ENCODE assay signal across 8 cellular contexts in the genomic region with DNA sequence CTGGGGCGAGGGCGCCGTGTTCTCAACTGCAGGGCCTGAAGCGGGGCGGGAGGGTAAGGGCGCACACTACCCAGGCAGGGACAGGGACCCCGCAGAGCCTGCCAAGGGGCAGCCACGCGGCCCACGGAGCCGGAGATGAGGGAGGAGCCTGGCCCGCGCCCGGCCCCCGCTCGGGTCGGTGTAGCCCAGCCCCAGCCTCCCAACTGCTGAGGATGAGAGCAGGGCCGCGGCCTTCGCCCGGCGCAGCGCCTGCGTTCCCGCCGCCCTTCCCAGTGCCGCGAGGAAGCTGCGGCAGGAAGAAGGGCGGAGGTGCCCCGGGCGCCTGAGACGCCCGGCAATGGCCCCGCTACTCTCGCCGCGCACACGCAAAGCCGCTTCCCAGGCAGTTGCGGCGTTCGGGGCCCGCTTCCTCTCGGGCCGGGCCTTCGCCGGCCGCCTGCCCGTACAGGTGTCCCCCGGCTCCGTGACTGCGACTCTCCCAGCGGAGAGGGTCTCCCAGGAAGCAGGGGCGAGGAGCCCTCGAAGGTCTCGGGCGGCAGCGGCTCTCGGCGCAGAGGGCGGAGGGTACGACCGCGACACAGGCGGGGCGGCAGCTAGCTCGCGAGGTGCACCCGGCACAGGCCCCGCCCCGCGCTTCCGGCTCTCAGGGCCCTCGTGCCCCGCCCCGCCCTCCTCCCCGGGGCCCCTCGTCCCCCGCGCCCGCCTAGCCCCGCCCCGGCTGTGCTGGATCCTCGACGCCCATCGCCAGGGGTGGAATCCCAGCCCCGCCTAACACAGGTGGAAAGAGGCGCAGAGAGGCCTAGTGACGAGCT. TPM values are rescaled to one million over a fixed set of nuclear protein-coding genes. Genes with fewer than 3 reads are reported as not detected.
DNase-seq lines count a peak whose midpoint lies in the region; ATAC-seq, FAIRE-seq and TF ChIP-seq lines count a peak whose summit lies in the region.

No MANE protein-coding gene starts in this region.

- no peak for FAIRE-seq in D721Med (lab: Jason Lieb, UNC)

- H3K9ac ChIP-seq in HUES64 (ENCODE audit: low read depth, low read length) (peak overlapping the region; percentile 96), NT2/D1 (ENCODE audit: insufficient read length, low read depth) (peak overlapping the region; percentile 92), mucosa of stomach (ENCODE audit: low read length) (peak overlapping the region; percentile 97)

- TF ChIP-seq CTCF in D721Med (IDR thresholded peaks at IDR 0.05; ENCODE audit: insufficient read depth, missing control alignments): no peak

- H3K4me3 ChIP-seq in HUES64 (ENCODE audit: low read length): peak overlapping the region; percentile 86
- peak overlapping the region; percentile 83 for H3K4me3 ChIP-seq in NT2/D1 (ENCODE audit: insufficient read length, low read depth)
- H3K4me3 ChIP-seq in mucosa of stomach (ENCODE audit: low read length): peak overlapping the region; percentile 70

- H3K27ac ChIP-seq in HUES64 (ENCODE audit: low read depth, low read length): peak overlapping the region; percentile 92

- DNase-seq in D721Med (ENCODE audit: insufficient read length, low spot score) (peak; percentile 89), NT2/D1 (ENCODE audit: low read depth, low spot score) (peak; percentile 66), activated T-cell treated with anti-CD3 and anti-CD28 coated beads for 1 hour (ENCODE audit: low read depth) (peak; percentile 93), erythroblast (lab: John Stamatoyannopoulos, UW) (peak; percentile 94 to 96)
- DNase-seq in stimulated activated CD8-positive, alpha-beta memory T cell treated with anti-CD3 and anti-CD28 coated beads, Interleukin-7, amount 100 ng/mL, for 24 hours (ENCODE audit: low read depth): peak; percentile 84

- H3K9me3 ChIP-seq in HUES64 (ENCODE audit: insufficient read depth, low read depth, low read length) (no peaks in the 10 kb centered on the region), NT2/D1 (ENCODE audit: insufficient read depth, low read length) (no peaks in the 10 kb centered on the region), mucosa of stomach (ENCODE audit: control insufficient read depth, low read length) (no peaks in the 10 kb centered on the region)

- peak; percentile 87 for TF ChIP-seq POLR2A in erythroblast (IDR thresholded peaks at IDR 0.05; ENCODE audit: low read length)

- H3K36me3 ChIP-seq in HUES64 (ENCODE audit: insufficient read depth, low read length) (no peaks in the 10 kb centered on the region), NT2/D1 (ENCODE audit: insufficient read depth, insufficient read length, low read length) (peaks cover 2% of the 10 kb centered on the region), mucosa of stomach (ENCODE audit: control insufficient read depth, insufficient read depth, low read length) (no peaks in the 10 kb centered on the region)

- ATAC-seq in GM21515 (IDR thresholded peaks at IDR 0.05; ENCODE audit: unreplicated experiment): peak; percentile 91

- 3% methylated on average over 90 of the region's 90 CpGs for WGBS in HUES64

- H3K4me1 ChIP-seq in HUES64 (ENCODE audit: insufficient read depth, low read length) (peaks cover 7% of the 10 kb centered on the region), NT2/D1 (ENCODE audit: insufficient read depth, insufficient read length) (peaks cover 3% of the 10 kb centered on the region), mucosa of stomach (ENCODE audit: control insufficient read depth, insufficient read depth, low read length) (peaks cover 14% of the 10 kb centered on the region)

- H3K27me3 ChIP-seq in HUES64 (ENCODE audit: insufficient read depth, low read length) (no peaks in the 10 kb centered on the region), NT2/D1 (ENCODE audit: insufficient read depth, insufficient read length) (no peaks in the 10 kb centered on the region), mucosa of stomach (ENCODE audit: control insufficient read depth, insufficient read depth, low read length) (no peaks in the 10 kb centered on the region)

RNA-seq across cellular contexts. Expression of a gene that starts 24.8 kb away (rescaled TPM):
- polyA plus RNA-seq in HUES64 (2013, experiment 1 of 2): 81.7 TPM
- 72.6 TPM for polyA plus RNA-seq in HUES64 (2013, experiment 2 of 2)

RNA-seq across cellular contexts. Expression of a gene that starts 54.7 kb away (rescaled TPM):
- not detected for polyA plus RNA-seq in HUES64 (2013, experiment 1 of 2)
- polyA plus RNA-seq in HUES64 (2013, experiment 2 of 2): 0.70 TPM

Comparison
In these comparisons a context has a peak if more than half of its experiments do, and no peak if none do; other contexts are left out.
1. Peak in every context shown above with its lines: DNase-seq, ATAC-seq, H3K4me3 ChIP-seq and H3K27ac ChIP-seq.